ENCODE assay signal across 19 cellular contexts in the genomic region with DNA sequence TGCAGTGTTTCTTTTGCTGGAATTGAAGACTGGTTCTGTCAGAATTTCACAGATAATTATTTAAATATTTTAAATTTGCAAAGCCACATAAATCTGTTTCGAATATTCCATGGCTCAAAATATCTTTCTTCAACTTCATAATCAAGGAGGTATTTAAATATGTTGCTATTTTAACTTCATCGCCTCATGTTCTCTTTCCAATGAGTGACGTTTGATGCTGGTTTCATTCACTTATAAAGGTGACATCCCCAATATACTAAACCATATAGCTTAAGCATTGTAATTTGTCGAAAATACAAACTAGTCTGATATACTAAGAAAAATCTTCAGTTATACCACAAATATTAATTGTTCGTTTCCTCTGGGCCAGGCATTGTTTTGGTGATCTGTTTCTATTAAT. TPM values are rescaled to one million over a fixed set of nuclear protein-coding genes. Genes with fewer than 3 reads are reported as not detected.
DNase-seq lines count a peak whose midpoint lies in the region; ATAC-seq, FAIRE-seq and TF ChIP-seq lines count a peak whose summit lies in the region.
"Had no signal": no experiment of that assay in that cellular context is flagged by ENCODE, and none has a peak within 500 bp of the region (broad histone marks: within the 10 kb centered on the region; RNA-seq: fewer than 3 reads in every experiment).

No MANE protein-coding gene starts in this region.

- H3K27me3 ChIP-seq in left ventricle myocardium inferior (ENCODE audit: low read depth), result no peaks in the 10 kb centered on the region
- H3K27me3 ChIP-seq in esophagus muscularis mucosa, result no peaks in the 10 kb centered on the region
- no peaks in the 10 kb centered on the region for H3K27me3 ChIP-seq in right lobe of liver
- H3K27me3 ChIP-seq: Peyer's patch, sigmoid colon had no signal

- peaks cover 94% of the 10 kb centered on the region for H3K4me1 ChIP-seq in left ventricle myocardium inferior
- H3K4me1 ChIP-seq in esophagus muscularis mucosa, result peaks cover 53 to 92% (median 83%) of the 10 kb centered on the region in 4 donors
- H3K4me1 ChIP-seq in right lobe of liver, result peaks cover 0 to 35% (median 5%) of the 10 kb centered on the region in 4 donors

- no peaks in the 10 kb centered on the region for H3K27me3 Mint-ChIP-seq in activated B cell treated with CpG ODN at 0.5 μM for 24 hours

- no peak for ATAC-seq in Right ventricle myocardium inferior
- ATAC-seq in activated B cell treated with CpG ODN at 0.5 μM for 24 hours (ENCODE audit: low read depth), result peak; percentile 19
- no peak for ATAC-seq in right lobe of liver

- intact Hi-C loops in left ventricle myocardium inferior (cut with micrococcal nuclease), result no loop called here
- intact Hi-C loops in Right ventricle myocardium inferior (cut with DNase I), result no loop called here
- intact Hi-C loops in activated B cell treated with CpG ODN at 0.5 μM for 24 hours (cut with micrococcal nuclease), result loop anchor here (1.0 to 10.0 kb wide), 3 partner anchors 8 to 216 kb away; no protein-coding TSS in a partner anchor
- intact Hi-C loops in esophagus muscularis mucosa (cut with DNase I), result no loop called here
- intact Hi-C loops in right lobe of liver (cut with DNase I), result no loop called here
- intact Hi-C loops in lower leg skin (cut with DNase I; ENCODE audit: low total_unique reads), result loop anchor here (10.0 kb wide), 1 partner anchor 624 kb away; no protein-coding TSS in a partner anchor

- peak; percentile 30 for FAIRE-seq in islet of Langerhans (lab: Jason Lieb, UNC)
- FAIRE-seq: bronchial epithelial cell, HTR-8/SVneo had no signal

- H3K4me3 Mint-ChIP-seq in activated B cell treated with CpG ODN at 0.5 μM for 24 hours, result peak overlapping the region; percentile 49

- POLR2A ChIA-PET in activated B cell treated with CpG ODN at 0.5 μM for 24 hours (lab: Charles Lee), result interaction anchor here (0.5 to 2.4 kb wide), 5 partner anchors 22 to 112 kb away, joined by 3 to 19 read pairs (median 3); partner anchors contain the start of gene MBNL1

- DNase-seq in left ventricle myocardium inferior (no peak), Right ventricle myocardium inferior (ENCODE audit: missing footprints) (no peak), activated B cell treated with CpG ODN at 0.5 μM for 24 hours (no peak), esophagus muscularis mucosa (ENCODE audit: extremely low spot score) (no peak), right lobe of liver (no peak), lower leg skin (ENCODE audit: low spot score in 2 of 2) (no peak), SHP77 treated with DMSO at 0.1 percent for 48 hours (lab: John Stamatoyannopoulos, UW) (no peak)
- DNase-seq: activated effector memory CD4-positive, alpha-beta T cell treated with anti-CD3 and anti-CD28 coated beads, Interleukin-2, amount 50 U/mL, for 16 hours; DMS53; effector CD4-positive, alpha-beta T cell; NCI-H1930; NCI-H69; Peyer's patch; sigmoid colon; stimulated activated CD4-positive, alpha-beta T cell treated with anti-CD3 and anti-CD28 coated beads, Interleukin-4, amount 100 ng/mL, for 1 hour; SW 1271 had no signal

- no peaks in the 10 kb centered on the region for H3K9me3 ChIP-seq in left ventricle myocardium inferior (replicated peaks)
- no peaks in the 10 kb centered on the region for H3K9me3 ChIP-seq in esophagus muscularis mucosa
- no peaks in the 10 kb centered on the region for H3K9me3 ChIP-seq in right lobe of liver
- H3K9me3 ChIP-seq: Peyer's patch, sigmoid colon had no signal

- peak overlapping the region; percentile 68 for H3K27ac Mint-ChIP-seq in activated B cell treated with CpG ODN at 0.5 μM for 24 hours

- peaks cover 82% of the 10 kb centered on the region for H3K4me1 Mint-ChIP-seq in activated B cell treated with CpG ODN at 0.5 μM for 24 hours

- CTCF ChIA-PET in activated B cell treated with CpG ODN at 0.5 μM for 24 hours (lab: Charles Lee), result interaction anchor here (1.0 to 1.8 kb wide), 3 partner anchors 11 to 93 kb away, joined by 3 to 4 read pairs (median 3); no protein-coding TSS in a partner anchor

- H3K9me3 Mint-ChIP-seq in activated B cell treated with CpG ODN at 0.5 μM for 24 hours, result no peaks in the 10 kb centered on the region

- 77% methylated on average over 5 of the region's 5 CpGs for WGBS in esophagus muscularis mucosa
- WGBS in right lobe of liver (ENCODE audit: insufficient coverage, low coverage, low lambda C conversion rate, missing lambda C conversion rate), result 71% methylated on average over 5 of the region's 5 CpGs
- WGBS in lower leg skin, 2 donors, result 66 to 77% methylated on average over 5 of the region's 5 CpGs

- H3K27ac ChIP-seq in left ventricle myocardium inferior (replicated peaks), result peak overlapping the region; percentile 71
- no peak overlapping the region for H3K27ac ChIP-seq in esophagus muscularis mucosa (replicated peaks in 1 of 4)
- H3K27ac ChIP-seq in right lobe of liver, result no peak overlapping the region

- TF ChIP-seq CTCF in left ventricle myocardium inferior (IDR thresholded peaks at IDR 0.05; ENCODE audit: borderline replicate concordance) (no peak), activated B cell treated with CpG ODN at 0.5 μM for 24 hours (IDR thresholded peaks at IDR 0.05) (no peak), esophagus muscularis mucosa (IDR thresholded peaks at IDR 0.05) (no peak), right lobe of liver (IDR thresholded peaks at IDR 0.05) (no peak), lower leg skin (IDR thresholded peaks at IDR 0.05) (no peak)

- TF ChIP-seq EP300 in esophagus muscularis mucosa (IDR thresholded peaks at IDR 0.05), result no peak

- peaks cover 16% of the 10 kb centered on the region for H3K36me3 Mint-ChIP-seq in activated B cell treated with CpG ODN at 0.5 μM for 24 hours (ENCODE audit: low read depth)

- H3K36me3 ChIP-seq in left ventricle myocardium inferior (no peaks in the 10 kb centered on the region), esophagus muscularis mucosa (no peaks in the 10 kb centered on the region), right lobe of liver (no peaks in the 10 kb centered on the region)
- H3K36me3 ChIP-seq: Peyer's patch, sigmoid colon had no signal

- no peak for TF ChIP-seq POLR2A in esophagus muscularis mucosa (IDR thresholded peaks at IDR 0.05; ENCODE audit: low read depth)
- TF ChIP-seq POLR2A in right lobe of liver (IDR thresholded peaks at IDR 0.05), result no peak
- TF ChIP-seq POLR2A in lower leg skin (IDR thresholded peaks at IDR 0.05), result no peak

- H3K4me3 ChIP-seq in left ventricle myocardium inferior, result peak overlapping the region; percentile 18
- H3K4me3 ChIP-seq in esophagus muscularis mucosa, result no peak overlapping the region
- H3K4me3 ChIP-seq in right lobe of liver, result no peak overlapping the region
- H3K4me3 ChIP-seq in lower leg skin (ENCODE audit: low read depth, poor library complexity, severe bottlenecking), result no peak overlapping the region
- H3K4me3 ChIP-seq: Peyer's patch, sigmoid colon had no signal

RNA-seq across cellular contexts. Expression of gene MBNL1, which starts 22.5 kb away (rescaled TPM):
- total RNA-seq in left ventricle myocardium inferior (172 TPM), Right ventricle myocardium inferior (180 TPM), activated B cell treated with CpG ODN at 0.5 μM for 24 hours (489 and 561 TPM in 2 replicates), esophagus muscularis mucosa (100 to 1,000 TPM; 635 to 868 (median 720) TPM), right lobe of liver (10 to 100 TPM; 49.9 to 89.6 (median 63.2) TPM), lower leg skin (100 to 1,000 TPM; 152 to 286 (median 228) TPM)

Comparison
In these comparisons a context has a peak if more than half of its experiments do, and no peak if none do; other contexts are left out.
1. intact Hi-C loops: an anchor here in activated B cell treated with CpG ODN at 0.5 μM for 24 hours (1.0 to 10.0 kb wide) and lower leg skin (10.0 kb wide); none called in left ventricle myocardium inferior, Right ventricle myocardium inferior, esophagus muscularis mucosa and right lobe of liver.